Comparison of ENCODE assay signal across 1 cellular context in genomic region chr21:15732996-15733329, GRCh38.
TF ChIP-seq lines count a peak whose summit lies in the region.

No MANE protein-coding gene starts in this region.

TF ChIP-seq in GM23338, 12 proteins besides CTCF, POLR2A, EP300 and RAD21 (continued from another document):
- TF ChIP-seq ZNF462 (CRISPR knock-in tag; IDR thresholded peaks at IDR 0.05) (no peak), STAT1 (IDR thresholded peaks at IDR 0.05; ENCODE audit: unreplicated experiment) (no peak)
